30 cellular contexts compared by ENCODE assay signal in genomic region chr22:42484506-42484905, GRCh38. TPM values are rescaled to one million over a fixed set of nuclear protein-coding genes. Genes with fewer than 3 reads are reported as not detected.
"Had no signal": no experiment of that assay in that cellular context is flagged by ENCODE, and none has a peak within 500 bp of the region (broad histone marks: within the 10 kb centered on the region; RNA-seq: fewer than 3 reads in every experiment).

No MANE protein-coding gene starts in this region.

- H3K4me3 ChIP-seq: esophagus muscularis mucosa, gastroesophageal sphincter, heart right ventricle, left lung, lower lobe of right lung, mucosa of descending colon had no signal

- H3K9me3 Mint-ChIP-seq: dendritic cell treated with granulocyte-macrophage colony-stimulating factor and Interleukin-4, amounts not matched to agents 40 ng/mL and 50 ng/mL, for 4 days; effector memory CD8-positive, alpha-beta T cell; endodermal cell; mesothelial cell of epicardium had no signal

- H3K27ac ChIP-seq: epithelial cell of prostate, esophagus muscularis mucosa, foreskin keratinocyte, gastroesophageal sphincter, heart right ventricle, left lung, lower lobe of right lung had no signal

- H3K27me3 ChIP-seq: foreskin keratinocyte had no signal

- H3K36me3 Mint-ChIP-seq: mesothelial cell of epicardium had no signal

- H3K4me1 Mint-ChIP-seq: endodermal cell had no signal

- H3K27ac Mint-ChIP-seq: dendritic cell treated with granulocyte-macrophage colony-stimulating factor and Interleukin-4, amounts not matched to agents 40 ng/mL and 50 ng/mL, for 4 days; effector memory CD8-positive, alpha-beta T cell; endodermal cell; mesothelial cell of epicardium had no signal

- H3K9me3 ChIP-seq: esophagus muscularis mucosa, gastroesophageal sphincter, heart right ventricle, left lung, lower lobe of right lung, mucosa of descending colon had no signal

- H3K36me3 ChIP-seq: esophagus muscularis mucosa, gastroesophageal sphincter, heart right ventricle, left lung, lower lobe of right lung had no signal

- ATAC-seq: effector memory CD8-positive, alpha-beta T cell; foreskin keratinocyte; gastroesophageal sphincter; heart right ventricle; left cardiac atrium; left lung; left ventricle myocardium superior; lower lobe of right lung; mucosa of descending colon had no signal

- FAIRE-seq: colon, endometrium, frontal cortex, islet of Langerhans, keratinocyte had no signal

- H3K4me1 ChIP-seq: esophagus muscularis mucosa, foreskin keratinocyte, gastroesophageal sphincter, heart right ventricle, left lung, lower lobe of right lung had no signal

- DNase-seq: cortex of kidney; effector CD8-positive, alpha-beta T cell; effector memory CD8-positive, alpha-beta T cell; endodermal cell; erythroblast; foreskin keratinocyte; glutamatergic neuron; head of caudate nucleus; heart right ventricle; hippocampal formation; left cardiac atrium; left lung; left ventricle myocardium superior; lower lobe of right lung; mesenchymal stem cell; mucosa of descending colon had no signal

- H3K4me3 Mint-ChIP-seq: dendritic cell treated with granulocyte-macrophage colony-stimulating factor and Interleukin-4, amounts not matched to agents 40 ng/mL and 50 ng/mL, for 4 days; effector memory CD8-positive, alpha-beta T cell; endodermal cell; mesothelial cell of epicardium had no signal

RNA-seq across cellular contexts. Expression of gene NFAM1, which starts 52.3 kb away (rescaled TPM):
- total RNA-seq: fibroblast of villous mesenchyme, foreskin keratinocyte, lung microvascular endothelial cell, myocyte had no signal
- polyA plus RNA-seq: fibroblast of lung, foreskin keratinocyte, keratinocyte had no signal
